2 cellular contexts compared by ENCODE assay signal in genomic region chr2:217332392-217332791, GRCh38.
TF ChIP-seq lines count a peak whose summit lies in the region.

No MANE protein-coding gene starts in this region.

TF ChIP-seq in SK-N-SH, 30 proteins besides CTCF, POLR2A, EP300 and RAD21 (continued from another document):
- TF ChIP-seq FOSL2 (IDR thresholded peaks at IDR 0.05; ENCODE audit: borderline replicate concordance, low read depth): no peak
TF ChIP-seq in SK-N-SH: peak in this region for 0.

TF ChIP-seq in SK-N-SH treated with all-trans-retinoic acid at 6 μM for 48 hours, 23 proteins besides CTCF, POLR2A, EP300 and RAD21:
- no peak for TF ChIP-seq CREB5 (CRISPR knock-in tag; IDR thresholded peaks at IDR 0.05; ENCODE audit: low read depth)
- no peak for TF ChIP-seq ARNTL (CRISPR knock-in tag; IDR thresholded peaks at IDR 0.05; ENCODE audit: borderline replicate concordance, low read depth)
- no peak for TF ChIP-seq PATZ1 (CRISPR knock-in tag; IDR thresholded peaks at IDR 0.05; ENCODE audit: borderline replicate concordance)
- TF ChIP-seq ZNF565 (CRISPR knock-in tag; conservative IDR thresholded peaks at IDR 0.05; ENCODE audit: low read depth): no peak
- TF ChIP-seq POU6F1 (CRISPR knock-in tag; IDR thresholded peaks at IDR 0.05; ENCODE audit: borderline replicate concordance, low read depth): no peak
- no peak for TF ChIP-seq ZC3H10 (CRISPR knock-in tag; IDR thresholded peaks at IDR 0.05)
- TF ChIP-seq TSHZ2 (CRISPR knock-in tag; IDR thresholded peaks at IDR 0.05): no peak
- no peak for TF ChIP-seq TOX (CRISPR knock-in tag; IDR thresholded peaks at IDR 0.05; ENCODE audit: borderline replicate concordance)
- TF ChIP-seq CSDC2 (CRISPR knock-in tag; IDR thresholded peaks at IDR 0.05): no peak
- no peak for TF ChIP-seq TCF4 (CRISPR knock-in tag; IDR thresholded peaks at IDR 0.05; ENCODE audit: borderline replicate concordance)
- TF ChIP-seq ESRRG (CRISPR knock-in tag; IDR thresholded peaks at IDR 0.05): no peak
- no peak for TF ChIP-seq GLIS3 (CRISPR knock-in tag; IDR thresholded peaks at IDR 0.05)
- TF ChIP-seq OSR1 (CRISPR knock-in tag; IDR thresholded peaks at IDR 0.05): no peak
- TF ChIP-seq ISL1 (CRISPR knock-in tag; IDR thresholded peaks at IDR 0.05): no peak
- no peak for TF ChIP-seq ZFP3 (CRISPR knock-in tag; IDR thresholded peaks at IDR 0.05)
- TF ChIP-seq ZNF70 (CRISPR knock-in tag; IDR thresholded peaks at IDR 0.05): no peak
- no peak for TF ChIP-seq BACH2 (CRISPR knock-in tag; IDR thresholded peaks at IDR 0.05; ENCODE audit: borderline replicate concordance)
- no peak for TF ChIP-seq CSRNP3 (CRISPR knock-in tag; IDR thresholded peaks at IDR 0.05)
